ENCODE assay signal across 1 cellular context in the genomic region with DNA sequence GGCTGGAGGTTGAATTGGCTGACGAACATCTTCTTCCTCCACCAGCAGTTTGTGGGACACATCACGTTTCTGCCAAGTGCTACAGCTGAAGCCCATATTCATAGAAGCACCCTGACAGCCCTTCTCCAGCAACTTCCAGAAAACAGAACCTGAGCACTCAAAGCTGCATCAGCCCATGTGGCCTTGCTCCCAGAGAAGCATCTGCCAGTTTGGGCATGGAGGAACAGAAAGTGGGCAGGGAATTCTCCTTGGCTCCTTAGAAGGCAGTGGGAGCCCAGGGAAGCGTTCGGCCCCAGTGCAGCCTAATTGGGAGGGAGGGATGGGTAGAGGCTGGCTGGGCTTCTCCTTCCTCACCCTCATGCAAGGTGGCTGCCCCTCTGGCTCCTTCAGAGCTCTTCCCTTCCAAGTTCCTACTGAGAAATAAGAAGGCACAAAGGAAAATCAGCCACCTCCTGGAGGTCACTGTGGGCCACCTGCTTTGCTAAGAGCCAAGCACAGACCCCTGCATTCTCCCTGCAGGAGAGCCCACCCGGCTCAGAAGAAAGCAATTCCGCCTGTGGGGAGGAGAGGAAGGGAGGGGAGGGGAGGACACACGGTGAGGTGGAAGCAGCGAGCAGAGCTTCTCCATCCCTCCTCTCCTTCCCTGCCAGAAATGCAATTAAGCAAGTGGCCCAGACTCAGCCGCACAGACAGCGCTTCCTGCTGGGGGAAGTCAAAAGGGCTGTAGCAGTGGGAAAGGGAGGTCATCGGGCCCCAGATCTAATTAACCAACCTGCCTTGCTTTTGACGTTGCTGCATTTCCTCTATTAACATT.
TF ChIP-seq lines count a peak whose summit lies in the region.

No MANE protein-coding gene starts in this region.

TF ChIP-seq in H1, 55 proteins besides CTCF, POLR2A, EP300 and RAD21:
- TF ChIP-seq NANOG (IDR thresholded peaks at IDR 0.05; ENCODE audit: insufficient read depth, low read depth, low read length, poor library complexity, severe bottlenecking) (no peak), EZH2 (IDR thresholded peaks at IDR 0.05; ENCODE audit: low read depth, low read length, severe bottlenecking) (no peak), RFX5 (IDR thresholded peaks at IDR 0.05; ENCODE audit: borderline replicate concordance, low read depth, low read length) (no peak), BRCA1 (IDR thresholded peaks at IDR 0.05; ENCODE audit: low read depth, low read length) (no peak), ASH2L (IDR thresholded peaks at IDR 0.05; ENCODE audit: low read length) (no peak), SP4 (IDR thresholded peaks at IDR 0.05; ENCODE audit: low read length) (no peak), SRF (IDR thresholded peaks at IDR 0.05; ENCODE audit: low read depth, low read length) (no peak), CHD2 (IDR thresholded peaks at IDR 0.05; ENCODE audit: low read length) (no peak), KDM4A (IDR thresholded peaks at IDR 0.05; ENCODE audit: low read depth, low read length, severe bottlenecking) (no peak), ZNF274 (IDR thresholded peaks at IDR 0.05; ENCODE audit: borderline replicate concordance, extremely low read depth, low read length) (no peak), TAF7 (optimal IDR thresholded peaks at IDR 0.05; ENCODE audit: borderline replicate concordance, low read depth, low read length) (no peak), SP2 (IDR thresholded peaks at IDR 0.05; ENCODE audit: low read length) (no peak), HDAC2 (IDR thresholded peaks at IDR 0.05; ENCODE audit: borderline replicate concordance in 1 of 2, low read depth in 2 of 2, low read length in 2 of 2) (no peak), RBBP5 (IDR thresholded peaks at IDR 0.05; ENCODE audit: borderline replicate concordance, low read depth, low read length) (no peak), GABPA (IDR thresholded peaks at IDR 0.05; ENCODE audit: borderline replicate concordance, insufficient read depth, low read length) (no peak), SAP30 (IDR thresholded peaks at IDR 0.05; ENCODE audit: insufficient read depth, insufficient replicate concordance, low read length) (no peak), CBX5 (IDR thresholded peaks at IDR 0.05; ENCODE audit: low read depth, low read length) (no peak), TEAD4 (IDR thresholded peaks at IDR 0.05; ENCODE audit: low read depth, low read length) (no peak)
TF ChIP-seq in H1: peak in this region for 0.
